Comparison of ENCODE assay signal across 18 cellular contexts in genomic region chr15:77038312-77039216, GRCh38. TPM values are rescaled to one million over a fixed set of nuclear protein-coding genes. Genes with fewer than 3 reads are reported as not detected.
DNase-seq lines count a peak whose midpoint lies in the region; ATAC-seq and TF ChIP-seq lines count a peak whose summit lies in the region.
"Had no signal": no experiment of that assay in that cellular context is flagged by ENCODE, and none has a peak within 500 bp of the region (broad histone marks: within the 10 kb centered on the region; RNA-seq: fewer than 3 reads in every experiment).

No MANE protein-coding gene starts in this region.

- H3K9me3 Mint-ChIP-seq in activated naive CD4-positive, alpha-beta T cell treated with anti-CD3 and anti-CD28 coated beads, Interleukin-2, amount 50 U/mL, for 72 hours = peaks cover 0 to 4% of the 10 kb centered on the region in 2 donors
- H3K9me3 Mint-ChIP-seq in glutamatergic neuron (ENCODE audit: unreplicated experiment) (peaks cover 2% of the 10 kb centered on the region), H9 (peaks cover 17 to 18% of the 10 kb centered on the region in 2 experiments)

- no peaks in the 10 kb centered on the region for H3K23me2 ChIP-seq in H9 (ENCODE audit: insufficient read length, low read depth, low read length, poor library complexity, severe bottlenecking)

- H3K4me3 Mint-ChIP-seq in glutamatergic neuron (ENCODE audit: unreplicated experiment) (no peak overlapping the region), H9 (no peak overlapping the region)
- H3K4me3 Mint-ChIP-seq: brain, neural progenitor cell had no signal

- H3K56ac ChIP-seq in H9 (ENCODE audit: insufficient read length, low read depth, low read length) = no peak overlapping the region

- H3K18ac ChIP-seq in H9 (ENCODE audit: insufficient read length, low read depth, low read length) = no peak overlapping the region

- peaks cover 17 to 39% of the 10 kb centered on the region in 2 donors for H3K36me3 Mint-ChIP-seq in activated naive CD4-positive, alpha-beta T cell treated with anti-CD3 and anti-CD28 coated beads, Interleukin-2, amount 50 U/mL, for 72 hours
- H3K36me3 Mint-ChIP-seq in glutamatergic neuron (ENCODE audit: unreplicated experiment) (no peaks in the 10 kb centered on the region), H9 (ENCODE audit: insufficient read depth in 1 of 3, low read depth in 3 of 3) (peaks cover 20 to 34% (median 34%) of the 10 kb centered on the region in 3 experiments)

- H4K91ac ChIP-seq in H9 (ENCODE audit: insufficient read length, low read depth, low read length) = no peak overlapping the region

- DNase-seq in activated naive CD4-positive, alpha-beta T cell treated with anti-CD3 and anti-CD28 coated beads, Interleukin-2, amount 50 U/mL, for 72 hours (ENCODE audit: low spot score in 2 of 2) = peak in 1 of 2 donors; percentile 54
- DNase-seq in activated naive CD4-positive, alpha-beta T cell (lab: John Stamatoyannopoulos, UW) = no peak
- no peak for DNase-seq in SK-N-MC (ENCODE audit: low read depth, low spot score)
- no peak for DNase-seq in glutamatergic neuron
- no peak for DNase-seq in esophagus squamous epithelium (lab: John Stamatoyannopoulos, UW)
- DNase-seq in H9 = no peak
- DNase-seq: activated CD4-positive, alpha-beta T cell treated with anti-CD3 and anti-CD28 coated beads for 1 hour; erythroblast; Karpas-422; mesendoderm; NCI-H2171 treated with DMSO at 0.1 percent for 48 hours; retina; RPMI8226; substantia nigra had no signal

- H3K4me2 ChIP-seq in H9 (ENCODE audit: insufficient read depth, insufficient read length, low read length) = no peak overlapping the region
- H3K4me2 ChIP-seq: neural progenitor cell had no signal

- H3K27ac ChIP-seq in SK-N-MC = peak overlapping the region; percentile 71
- H3K27ac ChIP-seq in esophagus squamous epithelium = no peak overlapping the region
- no peak overlapping the region for H3K27ac ChIP-seq in H9 (ENCODE audit: insufficient read length, low read depth, low read length)
- H3K27ac ChIP-seq: neural progenitor cell had no signal

- H3K27me3 ChIP-seq in esophagus squamous epithelium (no peaks in the 10 kb centered on the region), H9 (ENCODE audit: insufficient read depth, low read length) (no peaks in the 10 kb centered on the region)
- H3K27me3 ChIP-seq: heart left ventricle, neural progenitor cell had no signal

- H3K4me3 ChIP-seq in SK-N-MC = no peak overlapping the region
- H3K4me3 ChIP-seq in esophagus squamous epithelium = no peak overlapping the region
- H3K4me3 ChIP-seq: heart left ventricle, neural progenitor cell had no signal

- H3K36me3 ChIP-seq in SK-N-MC (ENCODE audit: insufficient read depth, low read length) (peaks cover 30% of the 10 kb centered on the region), esophagus squamous epithelium (peaks cover 0 to 36% (median 0%) of the 10 kb centered on the region in 3 donors)
- H3K36me3 ChIP-seq: neural progenitor cell had no signal

- WGBS in esophagus squamous epithelium, 2 donors = 78% methylated on average over 10 of the region's 10 CpGs; no CpG with 5 or more reads in 1 of the 2 donors
- WGBS in H9 (ENCODE audit: extremely low coverage, insufficient read length, low lambda C conversion rate) = no CpG with 5 or more reads among the region's 10 CpGs

- no peaks in the 10 kb centered on the region for H3K9me3 ChIP-seq in SK-N-MC (ENCODE audit: low read depth, low read length)
- no peaks in the 10 kb centered on the region for H3K9me3 ChIP-seq in esophagus squamous epithelium
- H3K9me3 ChIP-seq in H9 (ENCODE audit: control insufficient read depth, low read depth, low read length) = no peaks in the 10 kb centered on the region

- H3K4me1 ChIP-seq in esophagus squamous epithelium = peaks cover 0 to 19% (median 0%) of the 10 kb centered on the region in 3 donors
- H3K4me1 ChIP-seq in H9 (ENCODE audit: insufficient read depth, low read length) = no peaks in the 10 kb centered on the region

- H4K8ac ChIP-seq in H9 (replicated peaks; ENCODE audit: insufficient read length, low read depth, low read length) = no peak overlapping the region

- H3K9ac ChIP-seq in SK-N-MC (ENCODE audit: insufficient read length) (no peak overlapping the region), H9 (ENCODE audit: extremely low read depth, insufficient read length, low read length) (no peak overlapping the region)
- H3K9ac ChIP-seq: neural progenitor cell had no signal

- H4K20me1 ChIP-seq in H9 (ENCODE audit: control insufficient read depth, insufficient read depth, insufficient read length) = no peaks in the 10 kb centered on the region

- no peak overlapping the region for H2BK15ac ChIP-seq in H9 (ENCODE audit: low read depth, low read length)

- H3K23ac ChIP-seq in H9 (ENCODE audit: insufficient read length, low read depth, low read length) = no peak overlapping the region

- H2AFZ ChIP-seq in H9 (ENCODE audit: low read length) = no peak overlapping the region
- H2AFZ ChIP-seq: neural progenitor cell had no signal

- no peaks in the 10 kb centered on the region for H3K79me1 ChIP-seq in H9 (ENCODE audit: insufficient read depth, low read depth, low read length, poor library complexity, severe bottlenecking)

- no peak overlapping the region for H3K14ac ChIP-seq in H9 (ENCODE audit: insufficient read depth, low read length)

- TF ChIP-seq CTCF in glutamatergic neuron (IDR thresholded peaks at IDR 0.05; ENCODE audit: partially characterized antibody, unreplicated experiment) (no peak), esophagus squamous epithelium (IDR thresholded peaks at IDR 0.05) (no peak), H9 (conservative IDR thresholded peaks at IDR 0.05) (no peak)

- no peak overlapping the region for H2BK5ac ChIP-seq in H9 (ENCODE audit: insufficient read length, low read length)

- H2AK5ac ChIP-seq in H9 (ENCODE audit: insufficient read length, low read length) = no peak overlapping the region

- H3K4me1 Mint-ChIP-seq in glutamatergic neuron (ENCODE audit: low read depth, unreplicated experiment) = peaks cover 2% of the 10 kb centered on the region
- H3K4me1 Mint-ChIP-seq in H9 = peaks cover 10 to 13% of the 10 kb centered on the region in 2 experiments

- peak; percentile 60 to 66 for ATAC-seq in activated naive CD4-positive, alpha-beta T cell treated with anti-CD3 and anti-CD28 coated beads, Interleukin-2, amount 50 U/mL, for 72 hours
- no peak for ATAC-seq in GM19463 (IDR thresholded peaks at IDR 0.05; ENCODE audit: unreplicated experiment)
- ATAC-seq: heart left ventricle had no signal

- no peak overlapping the region for H2BK12ac ChIP-seq in H9 (ENCODE audit: insufficient read length, low read depth, low read length)

- H3K4ac ChIP-seq in H9 (ENCODE audit: low read depth, low read length) = no peak overlapping the region

- intact Hi-C loops in esophagus squamous epithelium (cut with DNase I) = no loop called here

- H2BK120ac ChIP-seq in H9 (ENCODE audit: low read depth, low read length, poor library complexity, severe bottlenecking) = no peak overlapping the region

- H3T11ph ChIP-seq in H9 (ENCODE audit: low read length) = no peak overlapping the region

- H2BK20ac ChIP-seq in H9 (ENCODE audit: low read depth, low read length, poor library complexity, severe bottlenecking) = no peak overlapping the region

- no peak for TF ChIP-seq POLR2A in esophagus squamous epithelium (IDR thresholded peaks at IDR 0.05)

- no peaks in the 10 kb centered on the region for H3K79me2 ChIP-seq in H9 (ENCODE audit: insufficient read depth, low read length)

- peak overlapping the region; percentile 78 to 97 for H3K27ac Mint-ChIP-seq in activated naive CD4-positive, alpha-beta T cell treated with anti-CD3 and anti-CD28 coated beads, Interleukin-2, amount 50 U/mL, for 72 hours
- H3K27ac Mint-ChIP-seq in glutamatergic neuron (ENCODE audit: unreplicated experiment) = peak overlapping the region; percentile 33
- no peak overlapping the region for H3K27ac Mint-ChIP-seq in H9
- H3K27ac Mint-ChIP-seq: neural progenitor cell had no signal

- H3K27me3 Mint-ChIP-seq in glutamatergic neuron (ENCODE audit: unreplicated experiment) (peaks cover 13% of the 10 kb centered on the region), H9 (ENCODE audit: low read depth) (peaks cover 4% of the 10 kb centered on the region; the same call in 1 of the 2 replicates)
- H3K27me3 Mint-ChIP-seq: brain had no signal

- H4K5ac ChIP-seq in H9 (ENCODE audit: insufficient read length, low read depth, low read length) = no peak overlapping the region

RNA-seq across cellular contexts. Expression of gene TSPAN3, which starts 32.3 kb away (rescaled TPM):
- 10 to 100 TPM in 1 of 2 donors, 1 to 10 TPM in 1; 6.9 to 27.1 TPM for total RNA-seq in activated naive CD4-positive, alpha-beta T cell treated with anti-CD3 and anti-CD28 coated beads, Interleukin-2, amount 50 U/mL, for 72 hours
- total RNA-seq in glutamatergic neuron (ENCODE audit: unreplicated experiment) (190 TPM), esophagus squamous epithelium (100 to 1,000 TPM in 1 of 4 donors, 10 to 100 TPM in 3; 77.3 to 114 (median 87.0) TPM), H9 (2021) (117 and 124 TPM in 2 replicates)

RNA-seq across cellular contexts. Expression of gene PSTPIP1, which starts 43.6 kb away (rescaled TPM):
- 100 to 1,000 TPM in 1 of 2 donors, 10 to 100 TPM in 1; 95.5 to 149 TPM for total RNA-seq in activated naive CD4-positive, alpha-beta T cell treated with anti-CD3 and anti-CD28 coated beads, Interleukin-2, amount 50 U/mL, for 72 hours
- total RNA-seq in glutamatergic neuron (ENCODE audit: unreplicated experiment) (12.4 TPM), esophagus squamous epithelium (1 to 10 TPM in 3 of 4 donors, under 1 TPM in 1; 0.57 to 9.9 (median 5.3) TPM), H9 (2021) (1.1 and 1.8 TPM in 2 replicates)

Comparison
In these comparisons a context has a peak if more than half of its experiments do, and no peak if none do; other contexts are left out.
1. H3K27ac Mint-ChIP-seq: peak in activated naive CD4-positive, alpha-beta T cell treated with anti-CD3 and anti-CD28 coated beads, Interleukin-2, amount 50 U/mL, for 72 hours (2 of 2) and glutamatergic neuron (single experiment); none in H9 (0 of 3).